In the genomic region with DNA sequence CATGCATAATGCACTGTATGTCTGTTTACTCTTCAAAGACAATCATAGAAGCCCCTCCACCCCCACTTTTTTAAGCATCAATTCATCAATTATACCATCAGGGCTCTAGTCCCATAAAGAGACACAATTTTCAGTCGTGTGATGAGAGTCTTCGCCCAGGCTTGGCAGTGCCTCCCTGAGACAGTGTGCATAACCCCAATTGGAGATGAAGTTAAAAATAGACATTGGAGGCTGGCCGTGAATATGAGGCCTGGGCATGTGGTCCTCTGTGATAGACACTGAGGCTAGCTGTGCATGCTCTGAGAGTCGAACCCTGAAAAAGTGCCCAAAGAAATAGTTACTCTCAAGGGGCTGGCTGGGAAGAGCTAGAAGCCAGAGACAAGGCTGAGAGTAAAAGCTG, we compare ENCODE assay signal across 27 cellular contexts.
DNase-seq lines count a peak whose midpoint lies in the region; ATAC-seq lines count a peak whose summit lies in the region.
"Had no signal": no experiment of that assay in that cellular context is flagged by ENCODE, and none has a peak within 500 bp of the region (broad histone marks: within the 10 kb centered on the region; RNA-seq: fewer than 3 reads in every experiment).

No MANE protein-coding gene starts in this region.

- intact Hi-C loops in Right ventricle myocardium superior (cut with DNase I) (no loop called here), cardiac septum (cut with DNase I) (no loop called here), right cardiac atrium (cut with DNase I) (no loop called here)

- DNase-seq in Right ventricle myocardium superior = no peak
- no peak for DNase-seq in cardiac septum (ENCODE audit: low spot score)
- no peak for DNase-seq in right cardiac atrium
- no peak for DNase-seq in activated naive CD4-positive, alpha-beta T cell treated with anti-CD3 and anti-CD28 coated beads, Interleukin-2, amount 50 U/mL, for 72 hours (ENCODE audit: low spot score in 2 of 2)
- DNase-seq: 8988T; ACHN; BE2C; CD8-positive, alpha-beta memory T cell; DMS 273 treated with DMSO at 0.1 percent for 48 hours; DMS79; EL; GF-D8; Karpas-422; NCI-H1092; NCI-H1417 treated with DMSO at 0.1 percent for 48 hours; NCI-H1694 treated with DMSO at 0.1 percent for 48 hours; NCI-H2081; NCI-H2227 treated with DMSO at 0.1 percent for 48 hours; NCI-H510A; NCI-H69; SIG-M5 had no signal

- no peaks in the 10 kb centered on the region for H3K36me3 ChIP-seq in rectal smooth muscle tissue (ENCODE audit: control insufficient read depth, insufficient read depth, low read length)
- H3K36me3 ChIP-seq: BE2C had no signal

- no peak overlapping the region for H3K27ac ChIP-seq in right cardiac atrium (ENCODE audit: low read length)
- peak overlapping the region; percentile 74 for H3K27ac ChIP-seq in rectal smooth muscle tissue (ENCODE audit: low read depth, low read length)
- H3K27ac ChIP-seq: RWPE1 had no signal

- no peaks in the 10 kb centered on the region for H3K27me3 ChIP-seq in right cardiac atrium (ENCODE audit: control insufficient read depth, insufficient read depth)
- H3K27me3 ChIP-seq in rectal smooth muscle tissue (ENCODE audit: control insufficient read depth, insufficient read depth, low read length) = no peaks in the 10 kb centered on the region
- H3K27me3 ChIP-seq: BE2C had no signal

- peak; percentile 79 for ATAC-seq in Right ventricle myocardium superior (ENCODE audit: poor library complexity)
- peak; percentile 65 to 68 for ATAC-seq in right cardiac atrium
- ATAC-seq in activated naive CD4-positive, alpha-beta T cell treated with anti-CD3 and anti-CD28 coated beads, Interleukin-2, amount 50 U/mL, for 72 hours = no peak
- no peak for ATAC-seq in GM19023 (IDR thresholded peaks at IDR 0.05; ENCODE audit: unreplicated experiment)
- no peak for ATAC-seq in GM21825 (IDR thresholded peaks at IDR 0.05; ENCODE audit: unreplicated experiment)
- ATAC-seq: HCT116 had no signal

- H3K4me1 ChIP-seq in right cardiac atrium (ENCODE audit: control insufficient read depth, insufficient read depth, low read length) = peaks cover 5% of the 10 kb centered on the region
- H3K4me1 ChIP-seq in rectal smooth muscle tissue (ENCODE audit: control insufficient read depth, insufficient read depth, low read length) = peaks cover 15% of the 10 kb centered on the region
- H3K4me1 ChIP-seq: BE2C had no signal

- H3K36me3 Mint-ChIP-seq in activated naive CD4-positive, alpha-beta T cell treated with anti-CD3 and anti-CD28 coated beads, Interleukin-2, amount 50 U/mL, for 72 hours = no peaks in the 10 kb centered on the region
- H3K36me3 Mint-ChIP-seq: CD14-positive monocyte; CD8-positive, alpha-beta memory T cell had no signal

- no peaks in the 10 kb centered on the region for H3K9me3 Mint-ChIP-seq in activated naive CD4-positive, alpha-beta T cell treated with anti-CD3 and anti-CD28 coated beads, Interleukin-2, amount 50 U/mL, for 72 hours
- H3K9me3 Mint-ChIP-seq: CD8-positive, alpha-beta memory T cell had no signal

- H3K4me3 ChIP-seq in right cardiac atrium (ENCODE audit: low read length) = no peak overlapping the region
- H3K4me3 ChIP-seq in rectal smooth muscle tissue (ENCODE audit: low read length) = no peak overlapping the region

- 43% methylated on average over 4 of the region's 4 CpGs for WGBS in right cardiac atrium

- no peaks in the 10 kb centered on the region for H3K9me3 ChIP-seq in right cardiac atrium (ENCODE audit: control insufficient read depth, low read length)
- H3K9me3 ChIP-seq: BE2C had no signal

- H3K9ac ChIP-seq in rectal smooth muscle tissue (ENCODE audit: low read length) = no peak overlapping the region

- no peak overlapping the region for H3K27ac Mint-ChIP-seq in activated naive CD4-positive, alpha-beta T cell treated with anti-CD3 and anti-CD28 coated beads, Interleukin-2, amount 50 U/mL, for 72 hours
- H3K27ac Mint-ChIP-seq: CD8-positive, alpha-beta memory T cell had no signal

Comparison
In these comparisons a context has a peak if more than half of its experiments do, and no peak if none do; other contexts are left out.
1. ATAC-seq: peak in Right ventricle myocardium superior (single experiment) and right cardiac atrium (2 of 2); none in activated naive CD4-positive, alpha-beta T cell treated with anti-CD3 and anti-CD28 coated beads, Interleukin-2, amount 50 U/mL, for 72 hours (0 of 2), GM19023 (single experiment) and GM21825 (single experiment).